1 cellular context compared by ENCODE assay signal in genomic region chr20:36549942-36550796, GRCh38.
TF ChIP-seq lines count a peak whose summit lies in the region.

No MANE protein-coding gene starts in this region.

TF ChIP-seq in SK-N-SH, 30 proteins besides CTCF, POLR2A, EP300 and RAD21:
- TF ChIP-seq GABPA (IDR thresholded peaks at IDR 0.05; ENCODE audit: low read depth) (no peak), YY1 (IDR thresholded peaks at IDR 0.05; ENCODE audit: low read depth) (no peak), SMC3 (IDR thresholded peaks at IDR 0.05; ENCODE audit: low read depth, low read length) (no peak), FOSL2 (IDR thresholded peaks at IDR 0.05; ENCODE audit: borderline replicate concordance, low read depth) (no peak), ELF1 (IDR thresholded peaks at IDR 0.05) (no peak), FOXM1 (IDR thresholded peaks at IDR 0.05; ENCODE audit: low read depth) (no peak), PBX3 (IDR thresholded peaks at IDR 0.05) (no peak)
